8 cellular contexts compared by ENCODE assay signal in the genomic region with DNA sequence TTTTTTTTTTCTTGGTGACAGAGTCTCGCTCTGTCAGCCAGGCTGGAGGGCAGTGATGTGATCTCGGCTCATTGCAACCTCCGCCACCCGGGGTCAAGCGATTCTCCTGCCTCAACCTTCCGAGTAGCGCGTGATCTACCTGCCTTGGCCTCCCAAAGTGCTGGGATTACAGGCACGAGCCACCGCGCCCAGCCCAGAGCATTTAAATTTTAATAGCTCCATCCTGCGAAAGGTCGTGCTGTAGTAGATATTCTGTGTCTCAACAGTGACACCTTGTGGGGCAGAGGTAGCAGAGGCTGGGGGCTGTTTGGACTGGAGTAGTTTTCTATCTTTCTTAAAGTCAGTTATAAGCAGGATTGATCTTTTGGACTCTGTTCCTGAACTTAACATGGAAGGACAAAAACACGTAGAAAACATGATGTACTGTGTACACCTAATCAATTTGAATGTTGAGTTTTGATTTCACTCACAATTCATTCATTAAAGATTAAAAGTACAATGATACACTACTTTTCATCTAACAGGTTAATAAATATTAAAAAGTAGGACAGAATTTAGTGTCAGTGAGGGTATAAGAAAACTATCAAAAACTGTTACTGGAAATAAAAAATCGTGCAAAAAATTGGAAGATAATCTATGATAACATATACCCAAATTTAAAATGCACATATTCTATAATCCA. TPM values are rescaled to one million over a fixed set of nuclear protein-coding genes. Genes with fewer than 3 reads are reported as not detected.
DNase-seq lines count a peak whose midpoint lies in the region; ATAC-seq and TF ChIP-seq lines count a peak whose summit lies in the region.

No MANE protein-coding gene starts in this region.

- no peak for TF ChIP-seq EP300 in Ishikawa (IDR thresholded peaks at IDR 0.05; ENCODE audit: borderline replicate concordance)
- no peak for TF ChIP-seq EP300 in gastroesophageal sphincter (IDR thresholded peaks at IDR 0.05)

- peaks cover 23% of the 10 kb centered on the region for H3K27me3 Mint-ChIP-seq in type B pancreatic cell

- WGBS in gastroesophageal sphincter (ENCODE audit: low coverage in 1 of 2), 2 donors = 10 to 19% methylated on average over 9 to 12 of the region's 15 CpGs

- H3K9me3 ChIP-seq in gastroesophageal sphincter = no peaks in the 10 kb centered on the region

- H3K9me3 Mint-ChIP-seq in type B pancreatic cell = no peaks in the 10 kb centered on the region

- no peak overlapping the region for H3K27ac ChIP-seq in gastroesophageal sphincter

- peak; percentile 84 for ATAC-seq in GM21576 (IDR thresholded peaks at IDR 0.05; ENCODE audit: unreplicated experiment)
- ATAC-seq in gastroesophageal sphincter = peak; percentile 84

- TF ChIP-seq CTCF in gastroesophageal sphincter (IDR thresholded peaks at IDR 0.05) (peak; percentile 32 to 80 (median 66)), type B pancreatic cell (conservative IDR thresholded peaks at IDR 0.05) (peak; percentile 89)

- H3K4me3 ChIP-seq in gastroesophageal sphincter = peak overlapping the region in 1 of 2 donors; percentile 29

- peak overlapping the region; percentile 75 for H3K4me3 Mint-ChIP-seq in type B pancreatic cell

- DNase-seq in Daoy (ENCODE audit: low read depth) = peak; percentile 54
- peak; percentile 48 to 55 for DNase-seq in SHP77 (lab: John Stamatoyannopoulos, UW)
- peak in 3 of 4 experiments; percentile 8 to 27 (median 19) for DNase-seq in activated naive CD4-positive, alpha-beta T cell (lab: John Stamatoyannopoulos, UW)
- DNase-seq in occipital lobe (lab: John Stamatoyannopoulos, UW) = peak; percentile 22
- DNase-seq in type B pancreatic cell (ENCODE audit: extremely low spot score, unreplicated experiment) = peak; percentile 72

- H3K36me3 ChIP-seq in gastroesophageal sphincter = no peaks in the 10 kb centered on the region

- H3K36me3 Mint-ChIP-seq in type B pancreatic cell = peaks cover 4% of the 10 kb centered on the region

- peaks cover 5% of the 10 kb centered on the region for H3K4me1 Mint-ChIP-seq in type B pancreatic cell (ENCODE audit: unreplicated experiment)

- H3K27ac Mint-ChIP-seq in type B pancreatic cell = no peak overlapping the region

- no peaks in the 10 kb centered on the region for H3K27me3 ChIP-seq in gastroesophageal sphincter

- no peak for TF ChIP-seq POLR2A in gastroesophageal sphincter (IDR thresholded peaks at IDR 0.05)

- peak; percentile 88 for TF ChIP-seq RAD21 in Ishikawa (IDR thresholded peaks at IDR 0.05; ENCODE audit: low read depth)

- H3K4me1 ChIP-seq in gastroesophageal sphincter = no peaks in the 10 kb centered on the region

TF ChIP-seq in Ishikawa, 13 proteins besides CTCF, POLR2A, EP300 and RAD21:
- TF ChIP-seq, protein P1, sequence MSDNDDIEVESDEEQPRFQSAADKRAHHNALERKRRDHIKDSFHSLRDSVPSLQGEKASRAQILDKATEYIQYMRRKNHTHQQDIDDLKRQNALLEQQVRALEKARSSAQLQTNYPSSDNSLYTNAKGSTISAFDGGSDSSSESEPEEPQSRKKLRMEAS (IDR thresholded peaks at IDR 0.05) = no peak
- TF ChIP-seq FOXM1 (IDR thresholded peaks at IDR 0.05; ENCODE audit: borderline replicate concordance, low read depth) = no peak
- TF ChIP-seq NFIC (IDR thresholded peaks at IDR 0.05) = no peak
- TF ChIP-seq, protein P2, sequence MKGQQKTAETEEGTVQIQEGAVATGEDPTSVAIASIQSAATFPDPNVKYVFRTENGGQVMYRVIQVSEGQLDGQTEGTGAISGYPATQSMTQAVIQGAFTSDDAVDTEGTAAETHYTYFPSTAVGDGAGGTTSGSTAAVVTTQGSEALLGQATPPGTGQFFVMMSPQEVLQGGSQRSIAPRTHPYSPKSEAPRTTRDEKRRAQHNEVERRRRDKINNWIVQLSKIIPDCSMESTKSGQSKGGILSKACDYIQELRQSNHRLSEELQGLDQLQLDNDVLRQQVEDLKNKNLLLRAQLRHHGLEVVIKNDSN (IDR thresholded peaks at IDR 0.05) = no peak
- no peak for TF ChIP-seq TAF1 (IDR thresholded peaks at IDR 0.05; ENCODE audit: low read depth)
- no peak for TF ChIP-seq CREB1 (IDR thresholded peaks at IDR 0.05; ENCODE audit: low read depth)
- TF ChIP-seq YY1 (IDR thresholded peaks at IDR 0.05; ENCODE audit: low read depth) = no peak
- TF ChIP-seq, protein P3, sequence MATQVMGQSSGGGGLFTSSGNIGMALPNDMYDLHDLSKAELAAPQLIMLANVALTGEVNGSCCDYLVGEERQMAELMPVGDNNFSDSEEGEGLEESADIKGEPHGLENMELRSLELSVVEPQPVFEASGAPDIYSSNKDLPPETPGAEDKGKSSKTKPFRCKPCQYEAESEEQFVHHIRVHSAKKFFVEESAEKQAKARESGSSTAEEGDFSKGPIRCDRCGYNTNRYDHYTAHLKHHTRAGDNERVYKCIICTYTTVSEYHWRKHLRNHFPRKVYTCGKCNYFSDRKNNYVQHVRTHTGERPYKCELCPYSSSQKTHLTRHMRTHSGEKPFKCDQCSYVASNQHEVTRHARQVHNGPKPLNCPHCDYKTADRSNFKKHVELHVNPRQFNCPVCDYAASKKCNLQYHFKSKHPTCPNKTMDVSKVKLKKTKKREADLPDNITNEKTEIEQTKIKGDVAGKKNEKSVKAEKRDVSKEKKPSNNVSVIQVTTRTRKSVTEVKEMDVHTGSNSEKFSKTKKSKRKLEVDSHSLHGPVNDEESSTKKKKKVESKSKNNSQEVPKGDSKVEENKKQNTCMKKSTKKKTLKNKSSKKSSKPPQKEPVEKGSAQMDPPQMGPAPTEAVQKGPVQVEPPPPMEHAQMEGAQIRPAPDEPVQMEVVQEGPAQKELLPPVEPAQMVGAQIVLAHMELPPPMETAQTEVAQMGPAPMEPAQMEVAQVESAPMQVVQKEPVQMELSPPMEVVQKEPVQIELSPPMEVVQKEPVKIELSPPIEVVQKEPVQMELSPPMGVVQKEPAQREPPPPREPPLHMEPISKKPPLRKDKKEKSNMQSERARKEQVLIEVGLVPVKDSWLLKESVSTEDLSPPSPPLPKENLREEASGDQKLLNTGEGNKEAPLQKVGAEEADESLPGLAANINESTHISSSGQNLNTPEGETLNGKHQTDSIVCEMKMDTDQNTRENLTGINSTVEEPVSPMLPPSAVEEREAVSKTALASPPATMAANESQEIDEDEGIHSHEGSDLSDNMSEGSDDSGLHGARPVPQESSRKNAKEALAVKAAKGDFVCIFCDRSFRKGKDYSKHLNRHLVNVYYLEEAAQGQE (IDR thresholded peaks at IDR 0.05; ENCODE audit: low read depth) = no peak
- TF ChIP-seq TEAD4 (IDR thresholded peaks at IDR 0.05) = no peak
- no peak for TF ChIP-seq CEBPB (IDR thresholded peaks at IDR 0.05)
- no peak for TF ChIP-seq TCF12 (IDR thresholded peaks at IDR 0.05; ENCODE audit: low read depth)
- TF ChIP-seq EGR1 (IDR thresholded peaks at IDR 0.05) = no peak

RNA-seq across cellular contexts. Expression of a gene that starts 11.0 kb away (rescaled TPM):
- total RNA-seq in Daoy (2014; rRNA removed; shearing (Covaris generic)) = 45.4 and 84.6 TPM in 2 replicates
- total RNA-seq in gastroesophageal sphincter (100 to 1,000 TPM; 151 to 290 (median 186) TPM), occipital lobe (116 TPM), type B pancreatic cell (ENCODE audit: low replicate concordance) (168 and 225 TPM in 2 replicates)

Comparison
In these comparisons a context has a peak if more than half of its experiments do, and no peak if none do; other contexts are left out.
1. DNase-seq: peak in every context shown above with its lines; median percentile 72 in type B pancreatic cell; 54 in Daoy; 52 in SHP77; 22 in occipital lobe; 19 in activated naive CD4-positive, alpha-beta T cell.